Comparison of ENCODE assay signal across 1 cellular context in genomic region chr19:12884202-12884601, GRCh38.
TF ChIP-seq lines count a peak whose summit lies in the region.

No MANE protein-coding gene starts in this region.

TF ChIP-seq in H1, 55 proteins besides CTCF, POLR2A, EP300 and RAD21:
- TF ChIP-seq HDAC2 (IDR thresholded peaks at IDR 0.05; ENCODE audit: borderline replicate concordance in 1 of 2, low read depth in 2 of 2, low read length in 2 of 2) (no peak), CHD7 (IDR thresholded peaks at IDR 0.05; ENCODE audit: insufficient replicate concordance, low read length) (no peak), ATF2 (IDR thresholded peaks at IDR 0.05; ENCODE audit: low read length) (no peak), POLR2AphosphoS5 (IDR thresholded peaks at IDR 0.05; ENCODE audit: low read depth, low read length) (no peak), ZNF274 (IDR thresholded peaks at IDR 0.05; ENCODE audit: borderline replicate concordance, extremely low read depth, low read length) (no peak), POU5F1 (IDR thresholded peaks at IDR 0.05; ENCODE audit: low read depth, low read length) (no peak), SUZ12 (IDR thresholded peaks at IDR 0.05; ENCODE audit: low read length) (no peak), CTBP2 (IDR thresholded peaks at IDR 0.05; ENCODE audit: borderline replicate concordance, insufficient read depth, insufficient read length, low read length) (no peak), BCL11A (IDR thresholded peaks at IDR 0.05; ENCODE audit: low read depth in 2 of 2, low read length in 2 of 2) (no peak), YY1 (IDR thresholded peaks at IDR 0.05; ENCODE audit: low read depth, low read length) (no peak), RFX5 (IDR thresholded peaks at IDR 0.05; ENCODE audit: borderline replicate concordance, low read depth, low read length) (no peak), SAP30 (IDR thresholded peaks at IDR 0.05; ENCODE audit: insufficient read depth, insufficient replicate concordance, low read length) (no peak), EZH2 (IDR thresholded peaks at IDR 0.05; ENCODE audit: low read depth, low read length, severe bottlenecking) (no peak)
